Comparison of ENCODE assay signal across 9 cellular contexts in the genomic region with DNA sequence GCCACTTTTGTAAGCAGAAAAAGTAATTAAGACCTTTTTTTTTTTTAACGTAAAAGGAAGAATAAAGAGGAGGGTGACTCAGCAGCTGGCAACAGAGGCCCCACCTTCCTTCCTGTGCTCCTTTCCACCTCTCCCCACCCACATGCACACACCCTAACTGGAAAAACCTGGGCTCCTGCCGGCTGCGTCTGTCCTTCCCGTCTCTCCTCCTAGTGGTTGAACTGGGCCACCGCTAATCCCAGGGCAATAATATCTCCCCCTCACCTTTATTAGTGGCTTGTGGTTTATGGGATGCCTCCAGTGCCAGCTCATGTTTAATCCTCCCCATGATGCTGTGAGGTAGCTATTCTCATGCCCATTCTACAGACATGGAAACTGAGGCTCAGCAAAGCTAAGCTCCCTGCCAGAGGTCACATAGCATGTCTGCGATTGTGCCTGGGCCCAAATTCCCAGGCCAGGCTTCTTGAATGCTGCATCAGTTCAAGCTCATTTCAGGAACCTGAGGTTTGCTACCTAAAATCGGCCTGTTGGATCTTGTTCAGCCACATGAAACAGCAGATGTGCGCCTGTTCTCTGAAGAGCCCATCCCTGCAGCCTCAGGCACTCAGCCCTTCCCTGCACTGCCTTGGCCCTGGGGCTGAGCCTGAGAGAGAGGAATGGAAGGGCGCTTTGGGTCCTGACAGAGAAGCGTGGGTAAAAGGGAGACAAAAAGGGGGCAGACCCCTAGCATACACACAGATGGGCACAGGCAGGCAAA.
A peak's percentile ranks its signal among the peaks of the same experiment; 100 is the strongest.
DNase-seq lines count a peak whose midpoint lies in the region; ATAC-seq, FAIRE-seq and TF ChIP-seq lines count a peak whose summit lies in the region.
"Had no signal": no experiment of that assay in that cellular context is flagged by ENCODE, and none has a peak within 500 bp of the region (broad histone marks: within the 10 kb centered on the region; RNA-seq: fewer than 3 reads in every experiment).

No MANE protein-coding gene starts in this region.

- ATAC-seq in DND-41 (ENCODE audit: insufficient read depth, low read depth) (peak; percentile 52; the same call in 2 of the 3 replicates), GM19351 (IDR thresholded peaks at IDR 0.05; ENCODE audit: unreplicated experiment) (no peak)

- H3K79me2 ChIP-seq in DND-41 (ENCODE audit: insufficient read depth, low read length): no peaks in the 10 kb centered on the region
- H3K79me2 ChIP-seq in astrocyte (ENCODE audit: insufficient read depth, low read length): no peaks in the 10 kb centered on the region

- H3K4me1 ChIP-seq in DND-41 (ENCODE audit: insufficient read depth, low read length) (no peaks in the 10 kb centered on the region), astrocyte (ENCODE audit: insufficient read depth, low read length) (peaks cover 11% of the 10 kb centered on the region)

- H3K9me3 Mint-ChIP-seq in astrocyte (ENCODE audit: unreplicated experiment): no peaks in the 10 kb centered on the region

- H3K27me3 ChIP-seq in DND-41 (ENCODE audit: insufficient read depth, low read length, poor library complexity): no peaks in the 10 kb centered on the region
- no peaks in the 10 kb centered on the region for H3K27me3 ChIP-seq in astrocyte (ENCODE audit: insufficient read depth, low read length)

- H3K36me3 ChIP-seq in DND-41 (ENCODE audit: insufficient read depth, low read length): no peaks in the 10 kb centered on the region
- H3K36me3 ChIP-seq in astrocyte (ENCODE audit: insufficient read depth, low read length): no peaks in the 10 kb centered on the region

- H3K27ac ChIP-seq in DND-41 (ENCODE audit: low read length) (no peak overlapping the region), astrocyte (ENCODE audit: low read depth, low read length) (no peak overlapping the region)

- H2AFZ ChIP-seq in DND-41 (ENCODE audit: low read depth, low read length) (no peak overlapping the region), astrocyte (ENCODE audit: low read depth, low read length) (no peak overlapping the region)

- H3K4me2 ChIP-seq in DND-41 (ENCODE audit: insufficient read depth, low read length) (no peak overlapping the region), astrocyte (ENCODE audit: low read length) (peak overlapping the region; percentile 43)

- peaks cover 18% of the 10 kb centered on the region for H3K4me1 Mint-ChIP-seq in astrocyte (ENCODE audit: low read depth, unreplicated experiment)

- H4K20me1 ChIP-seq in DND-41 (ENCODE audit: insufficient read depth, low read length): no peaks in the 10 kb centered on the region; the same call in 1 of the 2 replicates
- H4K20me1 ChIP-seq in astrocyte (ENCODE audit: insufficient read depth, low read length): no peaks in the 10 kb centered on the region

- H3K4me3 ChIP-seq in DND-41 (ENCODE audit: low read depth in 1 of 2, low read length in 2 of 2): no peak overlapping the region
- H3K4me3 ChIP-seq in LNCaP clone FGC (ENCODE audit: low read depth, low read length): no peak overlapping the region
- no peak overlapping the region for H3K4me3 ChIP-seq in astrocyte (ENCODE audit: insufficient read depth, low read depth, low read length)

- DNase-seq in DND-41: no peak
- peak; percentile 96 for DNase-seq in LNCaP clone FGC (ENCODE audit: low read depth)
- peak; percentile 71 for DNase-seq in astrocyte (ENCODE audit: low read depth)
- peak; percentile 75 for DNase-seq in mucosa of gallbladder (ENCODE audit: low spot score)
- no peak for DNase-seq in Ammon's horn (ENCODE audit: low spot score)
- DNase-seq in middle frontal gyrus (ENCODE audit: extremely low spot score, low spot score): no peak
- no peak for DNase-seq in NCI-H2081 (lab: John Stamatoyannopoulos, UW)

- no peak for TF ChIP-seq CTCF in DND-41 (IDR thresholded peaks at IDR 0.05; ENCODE audit: borderline replicate concordance, extremely low read depth, low read length, poor library complexity, severe bottlenecking)
- TF ChIP-seq CTCF in LNCaP clone FGC (IDR thresholded peaks at IDR 0.05; ENCODE audit: control insufficient read depth, extremely low read depth, insufficient read depth): peak; percentile 57
- TF ChIP-seq CTCF in astrocyte (IDR thresholded peaks at IDR 0.05; ENCODE audit: insufficient read depth, low read depth, low read length): peak; percentile 50

- H3K9ac ChIP-seq in DND-41 (ENCODE audit: low read depth, low read length) (no peak overlapping the region), astrocyte (ENCODE audit: low read length) (no peak overlapping the region)

- no peaks in the 10 kb centered on the region for H3K27me3 Mint-ChIP-seq in astrocyte (ENCODE audit: low read depth, unreplicated experiment)

- FAIRE-seq in astrocyte (lab: Jason Lieb, UNC): peak; percentile 20
- FAIRE-seq: islet of Langerhans had no signal

- peak overlapping the region; percentile 72 for H3K27ac Mint-ChIP-seq in astrocyte (ENCODE audit: unreplicated experiment)

- H3K36me3 Mint-ChIP-seq in astrocyte (ENCODE audit: low read depth, unreplicated experiment): no peaks in the 10 kb centered on the region

- no peak overlapping the region for H3K4me3 Mint-ChIP-seq in astrocyte (ENCODE audit: unreplicated experiment)

- H3K9me3 ChIP-seq in DND-41 (ENCODE audit: insufficient read depth, low read length, severe bottlenecking): no peaks in the 10 kb centered on the region
- H3K9me3 ChIP-seq in astrocyte (ENCODE audit: insufficient read depth, low read depth, low read length): no peaks in the 10 kb centered on the region

Comparison
In these comparisons a context has a peak if more than half of its experiments do, and no peak if none do; other contexts are left out.
1. DNase-seq: peak in LNCaP clone FGC (single experiment), astrocyte (single experiment) and mucosa of gallbladder (single experiment); none in DND-41 (single experiment), Ammon's horn (single experiment), middle frontal gyrus (single experiment) and NCI-H2081 (0 of 2).